ENCODE assay signal across 9 cellular contexts in the genomic region with DNA sequence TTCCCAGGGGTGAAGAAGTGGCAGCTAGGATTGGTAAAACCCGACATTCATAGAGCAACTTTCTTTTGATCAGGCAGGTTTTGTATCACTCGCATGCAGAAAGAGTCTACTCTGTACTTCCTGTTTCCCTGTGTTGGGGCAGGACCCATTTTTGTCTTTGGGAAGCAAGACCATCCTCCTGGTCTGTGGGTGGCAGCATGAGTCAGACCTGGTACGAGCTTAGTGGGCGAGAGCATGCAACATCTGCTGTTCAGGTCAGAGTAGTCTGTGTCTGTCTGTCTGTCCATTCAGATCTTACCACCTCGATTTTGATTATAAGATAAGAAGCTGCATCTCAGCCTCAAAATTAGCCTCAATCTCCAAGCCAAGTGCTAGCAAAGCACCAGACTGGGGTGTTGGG.
DNase-seq lines count a peak whose midpoint lies in the region; TF ChIP-seq lines count a peak whose summit lies in the region.
"Had no signal": no experiment of that assay in that cellular context is flagged by ENCODE, and none has a peak within 500 bp of the region (broad histone marks: within the 10 kb centered on the region; RNA-seq: fewer than 3 reads in every experiment).

No MANE protein-coding gene starts in this region.

- no peak overlapping the region for H3K18ac ChIP-seq in neuronal stem cell (ENCODE audit: low read length)

- no peak overlapping the region for H2BK15ac ChIP-seq in neuronal stem cell (ENCODE audit: low read length)

- peak overlapping the region; percentile 63 for H3K4me2 ChIP-seq in GM23248 (ENCODE audit: unreplicated experiment)
- peak overlapping the region; percentile 51 for H3K4me2 ChIP-seq in SK-N-SH
- no peak overlapping the region for H3K4me2 ChIP-seq in neuronal stem cell (ENCODE audit: insufficient read depth, low read length, poor library complexity, severe bottlenecking)

- no peak overlapping the region for H2BK12ac ChIP-seq in neuronal stem cell (ENCODE audit: low read length)

- DNase-seq in GM23248 (peak; percentile 88), SK-N-SH (peak; percentile 29), cardiac fibroblast (ENCODE audit: low read depth in 2 of 2) (peak; percentile 9 to 38), HUDEP-2 (lab: John Stamatoyannopoulos, UW; ENCODE audit: unreplicated experiment in 76 of 76) (no peak), cortex of kidney (lab: John Stamatoyannopoulos, UW) (no peak), neuronal stem cell (ENCODE audit: low spot score) (no peak), brain microvascular endothelial cell (no peak)
- DNase-seq in stimulated activated CD4-positive, alpha-beta T cell treated with anti-CD3 and anti-CD28 coated beads, Interleukin-2, amount 100 ng/mL, for 24 hours, result peak; percentile 62 to 67

- H2BK120ac ChIP-seq in neuronal stem cell (ENCODE audit: low read depth, low read length), result no peak overlapping the region

- H3K79me2 ChIP-seq in GM23248 (ENCODE audit: insufficient read depth) (peaks cover 81% of the 10 kb centered on the region), SK-N-SH (ENCODE audit: insufficient read depth) (peaks cover 100% of the 10 kb centered on the region)

- no peak overlapping the region for H3K4ac ChIP-seq in neuronal stem cell (ENCODE audit: low read length)

- no peak overlapping the region for H2AK5ac ChIP-seq in neuronal stem cell (ENCODE audit: low read depth, low read length)

- no peaks in the 10 kb centered on the region for H3K36me3 ChIP-seq in GM23248 (ENCODE audit: low read depth)
- H3K36me3 ChIP-seq in SK-N-SH (replicated peaks in 1 of 2; ENCODE audit: control insufficient read depth in 1 of 2, insufficient read depth in 2 of 2, low read length in 1 of 2), result peaks cover 0 to 26% of the 10 kb centered on the region in 2 experiments
- no peaks in the 10 kb centered on the region for H3K36me3 ChIP-seq in neuronal stem cell (replicated peaks in 1 of 2; ENCODE audit: control insufficient read depth in 2 of 2, insufficient read depth in 2 of 2, low read length in 2 of 2)
- H3K36me3 ChIP-seq in brain microvascular endothelial cell (replicated peaks), result no peaks in the 10 kb centered on the region
- H3K36me3 ChIP-seq: thoracic aorta had no signal

- H3K9me2 ChIP-seq in GM23248 (ENCODE audit: insufficient read depth) (no peaks in the 10 kb centered on the region), SK-N-SH (no peaks in the 10 kb centered on the region)

- no peak overlapping the region for H4K8ac ChIP-seq in neuronal stem cell (ENCODE audit: low read depth, low read length)

- WGBS in GM23248 (ENCODE audit: low coverage in 1 of 2, low lambda C conversion rate in 2 of 2, missing lambda C conversion rate in 2 of 2), 2 experiments, result 26 to 35% methylated on average over 5 of the region's 5 CpGs
- 41% methylated on average over 5 of the region's 5 CpGs for WGBS in SK-N-SH (ENCODE audit: low lambda C conversion rate)
- WGBS in neuronal stem cell (ENCODE audit: extremely low coverage in 2 of 2, insufficient read length in 2 of 2, insufficient replicate concordance in 1 of 2), 2 donors, result no CpG with 5 or more reads among the region's 5 CpGs

- H4K20me1 ChIP-seq in GM23248 (ENCODE audit: insufficient read depth) (peaks cover 11% of the 10 kb centered on the region), SK-N-SH (ENCODE audit: insufficient read depth) (peaks cover 100% of the 10 kb centered on the region)

- H3K4me1 ChIP-seq in GM23248 (ENCODE audit: insufficient read depth), result peaks cover 53% of the 10 kb centered on the region
- peaks cover 48 to 53% of the 10 kb centered on the region in 2 experiments for H3K4me1 ChIP-seq in SK-N-SH (ENCODE audit: control insufficient read depth in 1 of 2, insufficient read depth in 2 of 2, low read depth in 1 of 2, low read length in 1 of 2)
- peaks cover 26% of the 10 kb centered on the region in 2 donors for H3K4me1 ChIP-seq in neuronal stem cell (ENCODE audit: control insufficient read depth in 2 of 2, insufficient read depth in 1 of 2, low read depth in 1 of 2, low read length in 2 of 2)

- H3K9me3 ChIP-seq in GM23248 (ENCODE audit: low read depth) (no peaks in the 10 kb centered on the region), SK-N-SH (no peaks in the 10 kb centered on the region), neuronal stem cell (replicated peaks in 1 of 2; ENCODE audit: control insufficient read depth in 2 of 2, insufficient read depth in 1 of 2, low read depth in 1 of 2, low read length in 2 of 2) (no peaks in the 10 kb centered on the region)
- H3K9me3 ChIP-seq: thoracic aorta had no signal

- H2AFZ ChIP-seq in GM23248 (no peak overlapping the region), SK-N-SH (ENCODE audit: low read depth) (no peak overlapping the region), neuronal stem cell (ENCODE audit: low read length) (no peak overlapping the region)

- TF ChIP-seq EP300 in SK-N-SH (IDR thresholded peaks at IDR 0.05; ENCODE audit: borderline replicate concordance in 1 of 2, low read depth in 1 of 2, low read length in 1 of 2), result no peak

- peaks cover 54% of the 10 kb centered on the region for H3F3A ChIP-seq in GM23248 (ENCODE audit: insufficient read depth)
- peaks cover 13% of the 10 kb centered on the region for H3F3A ChIP-seq in SK-N-SH (replicated peaks; ENCODE audit: insufficient read depth)

- H3K4me3 ChIP-seq in GM23248 (0 out of 2 replicates have a peak overlapping the region, but pooled peaks have one; percentile 6), SK-N-SH (ENCODE audit: low read depth in 2 of 2, low read length in 1 of 2) (no peak overlapping the region), cardiac fibroblast (replicated peaks in 1 of 2; ENCODE audit: low read depth in 2 of 2, low read length in 2 of 2) (no peak overlapping the region), neuronal stem cell (ENCODE audit: low read length in 2 of 2) (no peak overlapping the region), brain microvascular endothelial cell (ENCODE audit: low read depth, low read length) (no peak overlapping the region)
- H3K4me3 ChIP-seq: thoracic aorta had no signal

- peak overlapping the region; percentile 50 for H3K27ac ChIP-seq in GM23248
- H3K27ac ChIP-seq in SK-N-SH (ENCODE audit: low read depth in 2 of 2, low read length in 1 of 2), result peak overlapping the region; percentile 73 to 84
- no peak overlapping the region for H3K27ac ChIP-seq in neuronal stem cell (replicated peaks; ENCODE audit: low read length)
- H3K27ac ChIP-seq in brain microvascular endothelial cell, result no peak overlapping the region

- TF ChIP-seq RAD21 in SK-N-SH (IDR thresholded peaks at IDR 0.05; ENCODE audit: low read length), result peak; percentile 35

- POLR2A ChIA-PET in SK-N-SH (lab: Yijun Ruan, JAX), result no interaction called here

- no peak overlapping the region for H3K23ac ChIP-seq in neuronal stem cell (ENCODE audit: low read depth, low read length, poor library complexity)

- in situ Hi-C loops in GM23248 (cut with MboI) (no loop called here), brain microvascular endothelial cell (cut with HindIII; ENCODE audit: low pct_ligation_motif_present, low sequenced_read_pairs) (no loop called here)

- no peak overlapping the region for H4K91ac ChIP-seq in neuronal stem cell (ENCODE audit: low read depth, low read length, poor library complexity)

- no peak overlapping the region for H3K14ac ChIP-seq in neuronal stem cell (ENCODE audit: low read length)

- peak overlapping the region; percentile 21; the same call in 1 of the 2 replicates for H3K9ac ChIP-seq in GM23248
- no peak overlapping the region for H3K9ac ChIP-seq in SK-N-SH
- no peak overlapping the region for H3K9ac ChIP-seq in neuronal stem cell (ENCODE audit: low read depth, low read length, poor library complexity)

- H3K27me3 ChIP-seq in GM23248 (replicated peaks; ENCODE audit: insufficient read depth), result no peaks in the 10 kb centered on the region
- H3K27me3 ChIP-seq in SK-N-SH (ENCODE audit: insufficient read depth), result no peaks in the 10 kb centered on the region
- H3K27me3 ChIP-seq in neuronal stem cell (ENCODE audit: control insufficient read depth in 3 of 3, insufficient read depth in 3 of 3, low read depth in 1 of 3, low read length in 3 of 3), result no peaks in the 10 kb centered on the region
- no peaks in the 10 kb centered on the region for H3K27me3 ChIP-seq in brain microvascular endothelial cell (replicated peaks)

- TF ChIP-seq CTCF in SK-N-SH (IDR thresholded peaks at IDR 0.05) (0 out of 2 replicates have a peak, but pooled peaks have one; percentile 6), cardiac fibroblast (IDR thresholded peaks at IDR 0.05; ENCODE audit: low read depth, low read length) (no peak), brain microvascular endothelial cell (IDR thresholded peaks at IDR 0.05; ENCODE audit: low read depth, low read length, missing control alignments) (no peak)

- CTCF ChIA-PET in SK-N-SH (lab: Yijun Ruan, JAX), result interaction anchor here (1.1 to 2.1 kb wide), 5 partner anchors 10 to 36 kb away, joined by 3 to 6 read pairs (median 4); no protein-coding TSS in a partner anchor

- H3K79me1 ChIP-seq in neuronal stem cell (ENCODE audit: low read depth, low read length), result peaks cover 2% of the 10 kb centered on the region

- no peak overlapping the region for H2BK5ac ChIP-seq in neuronal stem cell (ENCODE audit: low read length)

TF ChIP-seq in SK-N-SH, 30 proteins besides CTCF, POLR2A, EP300 and RAD21:
- TF ChIP-seq TCF12 (IDR thresholded peaks at IDR 0.05) (peak; percentile 70), ZBTB33 (IDR thresholded peaks at IDR 0.05; ENCODE audit: borderline replicate concordance, low read depth) (no peak), JUND (IDR thresholded peaks at IDR 0.05) (peak; percentile 8; the same call in 1 of the 2 replicates), MEF2A (IDR thresholded peaks at IDR 0.05; ENCODE audit: borderline replicate concordance, low read depth) (no peak), GATA2 (CRISPR knock-in tag; IDR thresholded peaks at IDR 0.05) (peak; percentile 25; the same call in 1 of the 2 replicates), RFX5 (IDR thresholded peaks at IDR 0.05; ENCODE audit: low read length) (no peak), FOSL2 (IDR thresholded peaks at IDR 0.05; ENCODE audit: borderline replicate concordance, low read depth) (peak; percentile 51; the same call in 1 of the 2 replicates)

Comparison
In these comparisons a context has a peak if more than half of its experiments do, and no peak if none do; other contexts are left out.
1. DNase-seq: peak in GM23248 (single experiment), SK-N-SH (single experiment), cardiac fibroblast (2 of 2) and stimulated activated CD4-positive, alpha-beta T cell treated with anti-CD3 and anti-CD28 coated beads, Interleukin-2, amount 100 ng/mL, for 24 hours (2 of 2); none in HUDEP-2 (0 of 76), cortex of kidney (single experiment), neuronal stem cell (single experiment) and brain microvascular endothelial cell (single experiment).
2. H3K27ac ChIP-seq: peak in GM23248 (single experiment) and SK-N-SH (2 of 2); none in neuronal stem cell (single experiment) and brain microvascular endothelial cell (single experiment).